ENCODE assay signal across 2 cellular contexts in the genomic region with DNA sequence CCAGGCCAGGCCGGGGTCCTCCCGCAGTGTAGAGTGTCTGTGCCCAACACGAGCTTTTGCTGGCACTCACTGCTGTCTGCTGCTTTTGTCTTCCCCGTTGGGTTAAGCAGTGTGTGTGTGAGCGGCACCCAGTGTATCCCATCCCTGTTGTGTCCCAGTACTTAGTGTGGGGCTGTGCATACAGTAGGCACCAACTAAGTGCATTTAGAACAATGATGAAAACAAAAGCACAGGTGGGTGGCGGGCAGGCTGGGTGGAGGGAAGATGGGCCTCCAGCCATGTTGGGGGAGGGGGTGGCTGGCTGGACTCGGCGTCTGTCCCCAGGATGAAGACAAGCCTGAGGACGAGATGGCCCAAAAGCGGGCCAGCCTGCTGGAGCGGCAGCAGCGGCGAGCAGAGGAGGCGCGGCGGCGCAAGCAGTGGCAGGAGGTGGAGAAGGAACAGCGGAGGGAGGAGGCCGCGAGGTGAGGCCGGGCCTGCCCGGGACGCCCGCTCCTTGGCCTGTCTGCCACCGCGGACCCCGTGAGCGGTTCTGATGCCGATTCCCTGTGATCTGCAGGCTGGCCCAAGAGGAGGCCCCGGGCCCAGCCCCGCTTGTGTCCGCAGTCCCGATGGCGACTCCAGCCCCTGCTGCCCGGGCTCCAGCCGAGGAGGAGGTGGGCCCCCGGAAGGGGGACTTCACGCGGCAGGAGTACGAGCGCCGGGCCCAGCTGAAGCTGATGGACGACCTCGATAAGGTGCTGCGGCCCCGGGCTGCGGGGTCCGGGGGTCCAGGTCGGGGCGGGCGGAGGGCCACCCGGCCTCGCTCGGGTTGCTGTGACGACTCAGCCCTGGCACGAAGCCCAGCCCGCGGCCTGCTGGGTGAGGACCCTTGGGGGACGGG.
TF ChIP-seq lines count a peak whose summit lies in the region.

No MANE protein-coding gene starts in this region.

TF ChIP-seq in HepG2, 621 proteins besides CTCF, POLR2A, EP300 and RAD21:
- no peak for TF ChIP-seq REXO4 (CRISPR knock-in tag; IDR thresholded peaks at IDR 0.05; ENCODE audit: borderline replicate concordance)
- 0 out of 2 replicates have a peak, but pooled peaks have one; percentile 48 for TF ChIP-seq ZKSCAN8 (CRISPR knock-in tag; IDR thresholded peaks at IDR 0.05; ENCODE audit: borderline replicate concordance)
- no peak for TF ChIP-seq ZC3H4 (CRISPR knock-in tag; IDR thresholded peaks at IDR 0.05; ENCODE audit: borderline replicate concordance)
- no peak for TF ChIP-seq ZMAT3 (CRISPR knock-in tag; conservative IDR thresholded peaks at IDR 0.05)
- peak; percentile 85 for TF ChIP-seq AGO2 (optimal IDR thresholded peaks at IDR 0.05; ENCODE audit: low read depth, low read length)
- no peak for TF ChIP-seq ZNF121 (CRISPR knock-in tag; IDR thresholded peaks at IDR 0.05)
- TF ChIP-seq, protein P1, sequence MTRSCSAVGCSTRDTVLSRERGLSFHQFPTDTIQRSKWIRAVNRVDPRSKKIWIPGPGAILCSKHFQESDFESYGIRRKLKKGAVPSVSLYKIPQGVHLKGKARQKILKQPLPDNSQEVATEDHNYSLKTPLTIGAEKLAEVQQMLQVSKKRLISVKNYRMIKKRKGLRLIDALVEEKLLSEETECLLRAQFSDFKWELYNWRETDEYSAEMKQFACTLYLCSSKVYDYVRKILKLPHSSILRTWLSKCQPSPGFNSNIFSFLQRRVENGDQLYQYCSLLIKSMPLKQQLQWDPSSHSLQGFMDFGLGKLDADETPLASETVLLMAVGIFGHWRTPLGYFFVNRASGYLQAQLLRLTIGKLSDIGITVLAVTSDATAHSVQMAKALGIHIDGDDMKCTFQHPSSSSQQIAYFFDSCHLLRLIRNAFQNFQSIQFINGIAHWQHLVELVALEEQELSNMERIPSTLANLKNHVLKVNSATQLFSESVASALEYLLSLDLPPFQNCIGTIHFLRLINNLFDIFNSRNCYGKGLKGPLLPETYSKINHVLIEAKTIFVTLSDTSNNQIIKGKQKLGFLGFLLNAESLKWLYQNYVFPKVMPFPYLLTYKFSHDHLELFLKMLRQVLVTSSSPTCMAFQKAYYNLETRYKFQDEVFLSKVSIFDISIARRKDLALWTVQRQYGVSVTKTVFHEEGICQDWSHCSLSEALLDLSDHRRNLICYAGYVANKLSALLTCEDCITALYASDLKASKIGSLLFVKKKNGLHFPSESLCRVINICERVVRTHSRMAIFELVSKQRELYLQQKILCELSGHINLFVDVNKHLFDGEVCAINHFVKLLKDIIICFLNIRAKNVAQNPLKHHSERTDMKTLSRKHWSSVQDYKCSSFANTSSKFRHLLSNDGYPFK (CRISPR knock-in tag; IDR thresholded peaks at IDR 0.05; ENCODE audit: borderline replicate concordance), result no peak
- TF ChIP-seq, protein P2, sequence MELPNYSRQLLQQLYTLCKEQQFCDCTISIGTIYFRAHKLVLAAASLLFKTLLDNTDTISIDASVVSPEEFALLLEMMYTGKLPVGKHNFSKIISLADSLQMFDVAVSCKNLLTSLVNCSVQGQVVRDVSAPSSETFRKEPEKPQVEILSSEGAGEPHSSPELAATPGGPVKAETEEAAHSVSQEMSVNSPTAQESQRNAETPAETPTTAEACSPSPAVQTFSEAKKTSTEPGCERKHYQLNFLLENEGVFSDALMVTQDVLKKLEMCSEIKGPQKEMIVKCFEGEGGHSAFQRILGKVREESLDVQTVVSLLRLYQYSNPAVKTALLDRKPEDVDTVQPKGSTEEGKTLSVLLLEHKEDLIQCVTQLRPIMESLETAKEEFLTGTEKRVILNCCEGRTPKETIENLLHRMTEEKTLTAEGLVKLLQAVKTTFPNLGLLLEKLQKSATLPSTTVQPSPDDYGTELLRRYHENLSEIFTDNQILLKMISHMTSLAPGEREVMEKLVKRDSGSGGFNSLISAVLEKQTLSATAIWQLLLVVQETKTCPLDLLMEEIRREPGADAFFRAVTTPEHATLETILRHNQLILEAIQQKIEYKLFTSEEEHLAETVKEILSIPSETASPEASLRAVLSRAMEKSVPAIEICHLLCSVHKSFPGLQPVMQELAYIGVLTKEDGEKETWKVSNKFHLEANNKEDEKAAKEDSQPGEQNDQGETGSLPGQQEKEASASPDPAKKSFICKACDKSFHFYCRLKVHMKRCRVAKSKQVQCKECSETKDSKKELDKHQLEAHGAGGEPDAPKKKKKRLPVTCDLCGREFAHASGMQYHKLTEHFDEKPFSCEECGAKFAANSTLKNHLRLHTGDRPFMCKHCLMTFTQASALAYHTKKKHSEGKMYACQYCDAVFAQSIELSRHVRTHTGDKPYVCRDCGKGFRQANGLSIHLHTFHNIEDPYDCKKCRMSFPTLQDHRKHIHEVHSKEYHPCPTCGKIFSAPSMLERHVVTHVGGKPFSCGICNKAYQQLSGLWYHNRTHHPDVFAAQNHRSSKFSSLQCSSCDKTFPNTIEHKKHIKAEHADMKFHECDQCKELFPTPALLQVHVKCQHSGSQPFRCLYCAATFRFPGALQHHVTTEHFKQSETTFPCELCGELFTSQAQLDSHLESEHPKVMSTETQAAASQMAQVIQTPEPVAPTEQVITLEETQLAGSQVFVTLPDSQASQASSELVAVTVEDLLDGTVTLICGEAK (IDR thresholded peaks at IDR 0.05), result no peak
- TF ChIP-seq, protein P2 (CRISPR knock-in tag; IDR thresholded peaks at IDR 0.05), result no peak
- no peak for TF ChIP-seq ZNF143 (CRISPR knock-in tag; IDR thresholded peaks at IDR 0.05)

TF ChIP-seq in Ishikawa, 13 proteins besides CTCF, POLR2A, EP300 and RAD21:
- TF ChIP-seq, protein P3, sequence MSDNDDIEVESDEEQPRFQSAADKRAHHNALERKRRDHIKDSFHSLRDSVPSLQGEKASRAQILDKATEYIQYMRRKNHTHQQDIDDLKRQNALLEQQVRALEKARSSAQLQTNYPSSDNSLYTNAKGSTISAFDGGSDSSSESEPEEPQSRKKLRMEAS (IDR thresholded peaks at IDR 0.05), result no peak
- TF ChIP-seq NFIC (IDR thresholded peaks at IDR 0.05) (no peak), ZBTB7A (IDR thresholded peaks at IDR 0.05; ENCODE audit: low read depth) (0 out of 2 replicates have a peak, but pooled peaks have one; percentile 32), TCF12 (IDR thresholded peaks at IDR 0.05; ENCODE audit: low read depth) (no peak), TEAD4 (IDR thresholded peaks at IDR 0.05) (no peak), CEBPB (IDR thresholded peaks at IDR 0.05) (no peak), FOXM1 (IDR thresholded peaks at IDR 0.05; ENCODE audit: borderline replicate concordance, low read depth) (no peak)
